In the genomic region with DNA sequence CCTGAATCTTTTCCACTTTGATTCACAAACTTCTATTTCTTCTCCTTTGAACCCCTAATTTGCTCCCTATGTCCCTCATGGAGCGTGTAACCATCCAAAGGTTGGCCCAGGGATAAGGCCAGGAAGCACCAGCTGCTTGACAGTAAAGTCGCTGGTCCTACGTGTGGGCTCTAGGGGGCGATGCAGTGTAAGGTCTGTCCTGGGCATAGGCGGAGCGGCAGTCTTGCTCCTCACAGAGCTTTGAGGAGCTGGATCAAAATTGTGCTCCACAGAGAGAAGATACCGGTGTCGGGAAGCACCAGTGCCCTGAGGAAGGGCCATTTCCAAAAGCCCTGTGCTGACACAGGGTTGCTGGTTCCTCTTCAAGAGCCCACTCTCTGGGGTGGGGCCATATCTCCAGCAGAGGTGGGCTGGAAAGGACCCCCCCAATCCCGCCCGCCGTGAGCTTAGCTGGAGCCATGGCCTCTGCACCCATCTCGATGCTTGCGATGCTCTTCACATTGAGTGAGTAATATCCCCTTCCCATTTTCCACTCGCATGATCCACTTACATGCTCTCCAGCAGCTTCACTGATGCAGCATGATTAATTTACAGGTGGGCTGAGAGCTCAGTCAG, we compare ENCODE assay signal across 1 cellular context.
TF ChIP-seq lines count a peak whose summit lies in the region.

No MANE protein-coding gene starts in this region.

TF ChIP-seq in A549, 52 proteins besides CTCF, POLR2A, EP300 and RAD21 (continued from another document):
- TF ChIP-seq, protein P1, sequence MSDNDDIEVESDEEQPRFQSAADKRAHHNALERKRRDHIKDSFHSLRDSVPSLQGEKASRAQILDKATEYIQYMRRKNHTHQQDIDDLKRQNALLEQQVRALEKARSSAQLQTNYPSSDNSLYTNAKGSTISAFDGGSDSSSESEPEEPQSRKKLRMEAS (IDR thresholded peaks at IDR 0.05), result no peak
- TF ChIP-seq GATA3 (IDR thresholded peaks at IDR 0.05; ENCODE audit: borderline replicate concordance) (no peak), KDM5A (IDR thresholded peaks at IDR 0.05) (no peak), ZFP36 (IDR thresholded peaks at IDR 0.05; ENCODE audit: borderline replicate concordance, partially characterized antibody) (no peak), CHD2 (IDR thresholded peaks at IDR 0.05; ENCODE audit: low read length, partially characterized antibody) (no peak), ZSCAN20 (CRISPR knock-in tag; IDR thresholded peaks at IDR 0.05) (no peak)
- TF ChIP-seq, protein P2, sequence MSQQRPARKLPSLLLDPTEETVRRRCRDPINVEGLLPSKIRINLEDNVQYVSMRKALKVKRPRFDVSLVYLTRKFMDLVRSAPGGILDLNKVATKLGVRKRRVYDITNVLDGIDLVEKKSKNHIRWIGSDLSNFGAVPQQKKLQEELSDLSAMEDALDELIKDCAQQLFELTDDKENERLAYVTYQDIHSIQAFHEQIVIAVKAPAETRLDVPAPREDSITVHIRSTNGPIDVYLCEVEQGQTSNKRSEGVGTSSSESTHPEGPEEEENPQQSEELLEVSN (IDR thresholded peaks at IDR 0.05; ENCODE audit: borderline replicate concordance, low read depth), result no peak
- TF ChIP-seq, protein P3, sequence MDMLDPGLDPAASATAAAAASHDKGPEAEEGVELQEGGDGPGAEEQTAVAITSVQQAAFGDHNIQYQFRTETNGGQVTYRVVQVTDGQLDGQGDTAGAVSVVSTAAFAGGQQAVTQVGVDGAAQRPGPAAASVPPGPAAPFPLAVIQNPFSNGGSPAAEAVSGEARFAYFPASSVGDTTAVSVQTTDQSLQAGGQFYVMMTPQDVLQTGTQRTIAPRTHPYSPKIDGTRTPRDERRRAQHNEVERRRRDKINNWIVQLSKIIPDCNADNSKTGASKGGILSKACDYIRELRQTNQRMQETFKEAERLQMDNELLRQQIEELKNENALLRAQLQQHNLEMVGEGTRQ (IDR thresholded peaks at IDR 0.05), result no peak
TF ChIP-seq in A549: peak in this region for 0.
